8 cellular contexts compared by ENCODE assay signal in genomic region chr14:23989734-23990445, GRCh38. TPM values are rescaled to one million over a fixed set of nuclear protein-coding genes. Genes with fewer than 3 reads are reported as not detected.
DNase-seq lines count a peak whose midpoint lies in the region; ATAC-seq and TF ChIP-seq lines count a peak whose summit lies in the region.
"Not testable (repeated sequence)": the region's sequence is repeated elsewhere in the genome, so short reads cannot be mapped to it uniquely, and the experiment has no call there.

No MANE protein-coding gene starts in this region.

- H3K9ac ChIP-seq in colonic mucosa (ENCODE audit: low read depth in 2 of 2, low read length in 2 of 2) (peak overlapping the region in 1 of 2 donors; percentile 86), skeletal muscle tissue (ENCODE audit: low read depth in 1 of 3, low read length in 3 of 3) (peak overlapping the region in 2 of 3 donors; percentile 61 to 88)

- H3K4me3 ChIP-seq in colonic mucosa, result not testable (repeated sequence)
- H3K4me3 ChIP-seq in skeletal muscle tissue (ENCODE audit: low read length in 3 of 3), result peak overlapping the region; percentile 8 to 70 (median 11)

- not testable (repeated sequence) for H3K4me1 ChIP-seq in colonic mucosa
- H3K4me1 ChIP-seq in skeletal muscle tissue (ENCODE audit: control insufficient read depth in 3 of 3, insufficient read depth in 3 of 3, low read length in 3 of 3), result peaks cover 12 to 20% (median 13%) of the 10 kb centered on the region in 3 donors

- peak overlapping the region; percentile 87 for H3K27ac Mint-ChIP-seq in activated CD8-positive, alpha-beta memory T cell treated with anti-CD3 and anti-CD28 coated beads, Interleukin-2, amount 10 ng/mL, durations not matched to agents 7 days and 5 days

- peaks cover 32% of the 10 kb centered on the region for H3K4me1 Mint-ChIP-seq in activated CD8-positive, alpha-beta memory T cell treated with anti-CD3 and anti-CD28 coated beads, Interleukin-2, amount 10 ng/mL, durations not matched to agents 7 days and 5 days

- H3K27ac ChIP-seq in colonic mucosa, result peak overlapping the region; percentile 76
- H3K27ac ChIP-seq in skeletal muscle tissue (ENCODE audit: low read depth, low read length), result peak overlapping the region; percentile 80

- in situ Hi-C loops in GM13977 (cut with MboI; ENCODE audit: low pct_unique_long_range_greater_than_20kb, low sequenced_read_pairs, unreplicated experiment), result loop anchor here (25.0 kb wide), 1 partner anchor 97 kb away; the partner anchor contains the start of gene PCK2

- H3K36me3 ChIP-seq in colonic mucosa; skeletal muscle tissue (ENCODE audit: control insufficient read depth in 3 of 3, insufficient read depth in 3 of 3, low read length in 3 of 3): not testable (repeated sequence)

- TF ChIP-seq CTCF in GM13977 (IDR thresholded peaks at IDR 0.05; ENCODE audit: extremely low read depth, insufficient read depth, missing control alignments); colonic mucosa (IDR thresholded peaks at IDR 0.05): not testable (repeated sequence)

- H3K4me3 Mint-ChIP-seq in activated CD8-positive, alpha-beta memory T cell treated with anti-CD3 and anti-CD28 coated beads, Interleukin-2, amount 10 ng/mL, durations not matched to agents 7 days and 5 days, result peak overlapping the region; percentile 79

- H3K9me3 Mint-ChIP-seq in activated CD8-positive, alpha-beta memory T cell treated with anti-CD3 and anti-CD28 coated beads, Interleukin-2, amount 10 ng/mL, durations not matched to agents 7 days and 5 days (ENCODE audit: low read depth), result not testable (repeated sequence)

- H3K27me3 Mint-ChIP-seq in activated CD8-positive, alpha-beta memory T cell treated with anti-CD3 and anti-CD28 coated beads, Interleukin-2, amount 10 ng/mL, durations not matched to agents 7 days and 5 days, result not testable (repeated sequence)

- ATAC-seq in HG03520 (IDR thresholded peaks at IDR 0.05; ENCODE audit: unreplicated experiment), result peak; percentile 38
- peak; percentile 32 for ATAC-seq in activated CD8-positive, alpha-beta memory T cell treated with anti-CD3 and anti-CD28 coated beads, Interleukin-2, amount 10 ng/mL, durations not matched to agents 7 days and 5 days

- H3K9me3 ChIP-seq in colonic mucosa; skeletal muscle tissue (ENCODE audit: control insufficient read depth in 3 of 3, low read length in 3 of 3): not testable (repeated sequence)

- CTCF ChIA-PET in activated CD8-positive, alpha-beta memory T cell treated with anti-CD3 and anti-CD28 coated beads, Interleukin-2, amount 10 ng/mL, durations not matched to agents 7 days and 5 days (lab: Charles Lee), result interaction anchor here (1.7 kb wide), 1 partner anchor 119 kb away, joined by 5 read pairs; no protein-coding TSS in a partner anchor

- H3K36me3 Mint-ChIP-seq in activated CD8-positive, alpha-beta memory T cell treated with anti-CD3 and anti-CD28 coated beads, Interleukin-2, amount 10 ng/mL, durations not matched to agents 7 days and 5 days, result not testable (repeated sequence)

- intact Hi-C loops in colonic mucosa (cut with DNase I), result not testable (repeated sequence)

- H3K27me3 ChIP-seq in colonic mucosa; skeletal muscle tissue (ENCODE audit: control insufficient read depth in 3 of 3, insufficient read depth in 3 of 3, low read length in 3 of 3): not testable (repeated sequence)

- DNase-seq in C1 segment of cervical spinal cord (lab: John Stamatoyannopoulos, UW), result peak in 12 of 14 donors; percentile 37 to 72 (median 62)
- peak; percentile 48 for DNase-seq in GM13977 (ENCODE audit: low spot score)
- peak; percentile 89 for DNase-seq in NCI-H69 (lab: John Stamatoyannopoulos, UW)
- peak; percentile 66 for DNase-seq in activated CD8-positive, alpha-beta memory T cell treated with anti-CD3 and anti-CD28 coated beads, Interleukin-2, amount 10 ng/mL, durations not matched to agents 7 days and 5 days
- DNase-seq in colonic mucosa, result peak; percentile 90
- peak; percentile 59 for DNase-seq in medulla oblongata (ENCODE audit: extremely low spot score)

RNA-seq across cellular contexts. Expression of gene DHRS4L2, which starts 1.2 kb away (rescaled TPM):
- total RNA-seq in activated CD8-positive, alpha-beta memory T cell treated with anti-CD3 and anti-CD28 coated beads, Interleukin-2, amount 10 ng/mL, durations not matched to agents 7 days and 5 days, result 10 to 100 TPM; 16.0 to 19.4 TPM
- total RNA-seq in colonic mucosa (10 to 100 TPM; 32.5 to 43.8 TPM), skeletal muscle tissue (8.9 TPM)

RNA-seq across cellular contexts. Expression of gene DHRS4, which starts 36.3 kb away (rescaled TPM):
- 10 to 100 TPM; 15.5 to 20.7 TPM for total RNA-seq in activated CD8-positive, alpha-beta memory T cell treated with anti-CD3 and anti-CD28 coated beads, Interleukin-2, amount 10 ng/mL, durations not matched to agents 7 days and 5 days
- 10 to 100 TPM; 34.0 to 74.4 TPM for total RNA-seq in colonic mucosa
- 21.4 TPM for total RNA-seq in skeletal muscle tissue
